8 cellular contexts compared by ENCODE assay signal in the genomic region with DNA sequence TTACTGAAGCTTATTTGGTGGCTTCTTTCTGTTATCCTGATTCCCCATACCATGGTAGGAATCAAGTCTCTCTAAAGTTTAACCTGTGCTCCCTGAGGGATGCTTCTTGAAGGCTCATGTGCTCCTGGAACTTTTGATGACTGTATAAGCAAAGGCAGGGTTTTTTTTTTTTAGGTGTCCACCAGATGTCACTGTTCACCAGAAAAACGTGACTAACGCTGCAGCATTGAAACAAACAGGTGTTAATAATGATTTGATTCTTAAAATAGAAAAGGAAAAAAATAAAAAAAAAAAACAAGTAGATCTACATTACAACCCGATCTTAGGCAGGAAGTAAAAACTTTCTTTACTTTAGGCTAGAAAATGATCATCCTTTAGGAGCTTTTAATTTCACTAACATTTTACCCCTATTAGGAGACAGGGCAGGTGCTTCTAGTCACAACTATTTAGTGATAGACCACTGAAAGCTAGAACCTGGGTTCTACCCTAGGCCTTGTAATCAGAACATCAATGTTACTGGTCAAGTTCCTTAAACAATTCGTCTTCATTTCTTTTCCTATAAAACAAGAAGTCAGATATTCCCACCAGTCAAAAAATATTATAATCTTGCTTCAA.
DNase-seq lines count a peak whose midpoint lies in the region; ATAC-seq, FAIRE-seq and TF ChIP-seq lines count a peak whose summit lies in the region.

No MANE protein-coding gene starts in this region.

- ATAC-seq in GM23338 = peak; percentile 56
- no peak for ATAC-seq in stimulated activated effector memory CD8-positive, alpha-beta T cell treated with anti-CD3 and anti-CD28 coated beads, Interleukin-12 subunit alpha, Interleukin-12 subunit beta, amount 100 ng/mL, for 72 hours

- TF ChIP-seq CTCF in GM23338 (conservative IDR thresholded peaks at IDR 0.05; ENCODE audit: low read depth in 2 of 2) (peak; percentile 68 to 77), esophagus squamous epithelium (IDR thresholded peaks at IDR 0.05) (peak in 4 of 6 experiments; percentile 15 to 47 (median 40))

- no peaks in the 10 kb centered on the region for H3K36me3 Mint-ChIP-seq in GM23338 (ENCODE audit: low read depth)
- H3K36me3 Mint-ChIP-seq in stimulated activated effector memory CD8-positive, alpha-beta T cell treated with anti-CD3 and anti-CD28 coated beads, Interleukin-12 subunit alpha, Interleukin-12 subunit beta, amount 100 ng/mL, for 72 hours = no peaks in the 10 kb centered on the region

- H3K9me3 Mint-ChIP-seq in GM23338 = no peaks in the 10 kb centered on the region; the same call in 2 of the 3 replicates
- H3K9me3 Mint-ChIP-seq in stimulated activated effector memory CD8-positive, alpha-beta T cell treated with anti-CD3 and anti-CD28 coated beads, Interleukin-12 subunit alpha, Interleukin-12 subunit beta, amount 100 ng/mL, for 72 hours = no peaks in the 10 kb centered on the region

- no peak overlapping the region for H3K27ac Mint-ChIP-seq in GM23338
- no peak overlapping the region for H3K27ac Mint-ChIP-seq in stimulated activated effector memory CD8-positive, alpha-beta T cell treated with anti-CD3 and anti-CD28 coated beads, Interleukin-12 subunit alpha, Interleukin-12 subunit beta, amount 100 ng/mL, for 72 hours

- peaks cover 13% of the 10 kb centered on the region for H3K4me1 ChIP-seq in GM23338 (ENCODE audit: insufficient read depth)
- peaks cover 0 to 10% (median 0%) of the 10 kb centered on the region in 3 donors for H3K4me1 ChIP-seq in esophagus squamous epithelium

- FAIRE-seq in G401.6 (lab: Jason Lieb, UNC) (peak; percentile 89), RCC 7860 (lab: Jason Lieb, UNC) (peak; percentile 75)

- no peak overlapping the region for H3K4me3 Mint-ChIP-seq in GM23338
- H3K4me3 Mint-ChIP-seq in stimulated activated effector memory CD8-positive, alpha-beta T cell treated with anti-CD3 and anti-CD28 coated beads, Interleukin-12 subunit alpha, Interleukin-12 subunit beta, amount 100 ng/mL, for 72 hours = no peak overlapping the region

- peaks cover 18% of the 10 kb centered on the region for H3K4me1 Mint-ChIP-seq in GM23338
- no peaks in the 10 kb centered on the region for H3K4me1 Mint-ChIP-seq in stimulated activated effector memory CD8-positive, alpha-beta T cell treated with anti-CD3 and anti-CD28 coated beads, Interleukin-12 subunit alpha, Interleukin-12 subunit beta, amount 100 ng/mL, for 72 hours

- H3K4me2 ChIP-seq in GM23338 = no peak overlapping the region

- no peaks in the 10 kb centered on the region for H3F3A ChIP-seq in GM23338 (replicated peaks; ENCODE audit: low read depth)

- H3K79me2 ChIP-seq in GM23338 (replicated peaks; ENCODE audit: insufficient read depth) = no peaks in the 10 kb centered on the region

- H3K27me3 Mint-ChIP-seq in GM23338 (ENCODE audit: insufficient read depth, low read depth, poor library complexity) = peaks cover 2% of the 10 kb centered on the region

- in situ Hi-C loops in ACHN (cut with HindIII; ENCODE audit: low pct_ligation_motif_present, low pct_unique_long_range_greater_than_20kb, low sequenced_read_pairs) = no loop called here

- no peak overlapping the region for H3K27ac ChIP-seq in GM23338 (ENCODE audit: low read depth)
- no peak overlapping the region for H3K27ac ChIP-seq in esophagus squamous epithelium

- H2AFZ ChIP-seq in GM23338 = no peak overlapping the region

- 3 to 4% methylated on average over 4 of the region's 4 CpGs for WGBS in esophagus squamous epithelium, 2 donors

- H3K4me3 ChIP-seq in GM23338 (no peak overlapping the region), esophagus squamous epithelium (no peak overlapping the region)
- H3K4me3 ChIP-seq in Jurkat, Clone E6-1 (ENCODE audit: low read length) = no peak overlapping the region

- TF ChIP-seq POLR2A in esophagus squamous epithelium (IDR thresholded peaks at IDR 0.05) = no peak

- H3K9me3 ChIP-seq in esophagus squamous epithelium = no peaks in the 10 kb centered on the region

- DNase-seq in ACHN (peak; percentile 60), GM23338 (ENCODE audit: low spot score) (peak; percentile 70), RCC 7860 (ENCODE audit: low spot score) (peak; percentile 21), esophagus squamous epithelium (lab: John Stamatoyannopoulos, UW) (no peak), renal cortical epithelial cell (ENCODE audit: low read depth) (peak; percentile 54)
- DNase-seq in Jurkat, Clone E6-1 (ENCODE audit: low read depth, low spot score) = peak; percentile 59
- no peak for DNase-seq in stimulated activated effector memory CD8-positive, alpha-beta T cell treated with anti-CD3 and anti-CD28 coated beads, Interleukin-12 subunit alpha, Interleukin-12 subunit beta, amount 100 ng/mL, for 72 hours (ENCODE audit: low spot score in 2 of 2)

- H3K27me3 ChIP-seq in GM23338 (ENCODE audit: insufficient read depth) (no peaks in the 10 kb centered on the region), esophagus squamous epithelium (no peaks in the 10 kb centered on the region)

- no peaks in the 10 kb centered on the region for H3K9me2 ChIP-seq in GM23338 (ENCODE audit: insufficient read depth)

- H3K36me3 ChIP-seq in GM23338 (ENCODE audit: insufficient read depth) (no peaks in the 10 kb centered on the region), esophagus squamous epithelium (no peaks in the 10 kb centered on the region)

- intact Hi-C loops in esophagus squamous epithelium (cut with DNase I) = no loop called here

- no peaks in the 10 kb centered on the region for H4K20me1 ChIP-seq in GM23338 (replicated peaks; ENCODE audit: insufficient read depth)

TF ChIP-seq in GM23338, 12 proteins besides CTCF, POLR2A, EP300 and RAD21 (continues in another document):
- no peak for TF ChIP-seq POLR2AphosphoS5 (IDR thresholded peaks at IDR 0.05; ENCODE audit: low read depth)
- no peak for TF ChIP-seq EZH2phosphoT487 (IDR thresholded peaks at IDR 0.05; ENCODE audit: unreplicated experiment)
- TF ChIP-seq NANOG (IDR thresholded peaks at IDR 0.05; ENCODE audit: borderline replicate concordance) = no peak
- no peak for TF ChIP-seq ZNF114 (CRISPR knock-in tag; IDR thresholded peaks at IDR 0.05)
- TF ChIP-seq, protein P1, sequence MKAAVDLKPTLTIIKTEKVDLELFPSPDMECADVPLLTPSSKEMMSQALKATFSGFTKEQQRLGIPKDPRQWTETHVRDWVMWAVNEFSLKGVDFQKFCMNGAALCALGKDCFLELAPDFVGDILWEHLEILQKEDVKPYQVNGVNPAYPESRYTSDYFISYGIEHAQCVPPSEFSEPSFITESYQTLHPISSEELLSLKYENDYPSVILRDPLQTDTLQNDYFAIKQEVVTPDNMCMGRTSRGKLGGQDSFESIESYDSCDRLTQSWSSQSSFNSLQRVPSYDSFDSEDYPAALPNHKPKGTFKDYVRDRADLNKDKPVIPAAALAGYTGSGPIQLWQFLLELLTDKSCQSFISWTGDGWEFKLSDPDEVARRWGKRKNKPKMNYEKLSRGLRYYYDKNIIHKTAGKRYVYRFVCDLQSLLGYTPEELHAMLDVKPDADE (IDR thresholded peaks at IDR 0.05) = no peak
- TF ChIP-seq, protein P2, sequence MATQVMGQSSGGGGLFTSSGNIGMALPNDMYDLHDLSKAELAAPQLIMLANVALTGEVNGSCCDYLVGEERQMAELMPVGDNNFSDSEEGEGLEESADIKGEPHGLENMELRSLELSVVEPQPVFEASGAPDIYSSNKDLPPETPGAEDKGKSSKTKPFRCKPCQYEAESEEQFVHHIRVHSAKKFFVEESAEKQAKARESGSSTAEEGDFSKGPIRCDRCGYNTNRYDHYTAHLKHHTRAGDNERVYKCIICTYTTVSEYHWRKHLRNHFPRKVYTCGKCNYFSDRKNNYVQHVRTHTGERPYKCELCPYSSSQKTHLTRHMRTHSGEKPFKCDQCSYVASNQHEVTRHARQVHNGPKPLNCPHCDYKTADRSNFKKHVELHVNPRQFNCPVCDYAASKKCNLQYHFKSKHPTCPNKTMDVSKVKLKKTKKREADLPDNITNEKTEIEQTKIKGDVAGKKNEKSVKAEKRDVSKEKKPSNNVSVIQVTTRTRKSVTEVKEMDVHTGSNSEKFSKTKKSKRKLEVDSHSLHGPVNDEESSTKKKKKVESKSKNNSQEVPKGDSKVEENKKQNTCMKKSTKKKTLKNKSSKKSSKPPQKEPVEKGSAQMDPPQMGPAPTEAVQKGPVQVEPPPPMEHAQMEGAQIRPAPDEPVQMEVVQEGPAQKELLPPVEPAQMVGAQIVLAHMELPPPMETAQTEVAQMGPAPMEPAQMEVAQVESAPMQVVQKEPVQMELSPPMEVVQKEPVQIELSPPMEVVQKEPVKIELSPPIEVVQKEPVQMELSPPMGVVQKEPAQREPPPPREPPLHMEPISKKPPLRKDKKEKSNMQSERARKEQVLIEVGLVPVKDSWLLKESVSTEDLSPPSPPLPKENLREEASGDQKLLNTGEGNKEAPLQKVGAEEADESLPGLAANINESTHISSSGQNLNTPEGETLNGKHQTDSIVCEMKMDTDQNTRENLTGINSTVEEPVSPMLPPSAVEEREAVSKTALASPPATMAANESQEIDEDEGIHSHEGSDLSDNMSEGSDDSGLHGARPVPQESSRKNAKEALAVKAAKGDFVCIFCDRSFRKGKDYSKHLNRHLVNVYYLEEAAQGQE (IDR thresholded peaks at IDR 0.05; ENCODE audit: unreplicated experiment) = no peak
- no peak for TF ChIP-seq JUNB (IDR thresholded peaks at IDR 0.05; ENCODE audit: unreplicated experiment)
- no peak for TF ChIP-seq ZNF331 (CRISPR knock-in tag; IDR thresholded peaks at IDR 0.05; ENCODE audit: low read depth)

Comparison
In these comparisons a context has a peak if more than half of its experiments do, and no peak if none do; other contexts are left out.
1. DNase-seq: peak in ACHN (single experiment), GM23338 (single experiment), Jurkat, Clone E6-1 (single experiment), RCC 7860 (single experiment) and renal cortical epithelial cell (single experiment); none in esophagus squamous epithelium (single experiment) and stimulated activated effector memory CD8-positive, alpha-beta T cell treated with anti-CD3 and anti-CD28 coated beads, Interleukin-12 subunit alpha, Interleukin-12 subunit beta, amount 100 ng/mL, for 72 hours (0 of 2).